42 cellular contexts compared by ENCODE assay signal in the genomic region with DNA sequence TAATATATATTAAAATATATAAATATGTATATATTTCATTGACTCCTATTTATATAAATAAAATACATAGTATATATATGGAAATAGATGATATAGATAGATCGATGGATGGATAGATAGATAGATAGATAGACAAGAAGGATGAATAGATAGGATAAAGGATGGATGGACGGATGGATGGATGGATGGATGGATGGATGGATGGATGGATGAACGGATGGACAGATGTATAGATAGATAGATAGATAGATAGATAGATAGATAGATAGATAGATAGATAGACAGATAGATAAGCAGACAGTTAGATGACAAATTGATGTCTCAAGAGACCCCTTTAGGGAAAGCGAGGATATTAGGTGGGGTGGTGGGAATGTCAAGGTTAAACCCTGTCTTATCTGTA. TPM values are rescaled to one million over a fixed set of nuclear protein-coding genes. Genes with fewer than 3 reads are reported as not detected.
"Had no signal": no experiment of that assay in that cellular context is flagged by ENCODE, and none has a peak within 500 bp of the region (broad histone marks: within the 10 kb centered on the region; RNA-seq: fewer than 3 reads in every experiment).

No MANE protein-coding gene starts in this region.

- H3K27ac Mint-ChIP-seq: activated naive CD4-positive, alpha-beta T cell treated with anti-CD3 and anti-CD28 coated beads for 36 hours; activated naive CD4-positive, alpha-beta T cell treated with anti-CD3 and anti-CD28 coated beads, Interleukin-2, amount 10 ng/mL, durations not matched to agents 7 days and 5 days; activated naive CD4-positive, alpha-beta T cell treated with anti-CD3 and anti-CD28 coated beads, Interleukin-2, amount 50 U/mL, for 24 hours; activated naive CD4-positive, alpha-beta T cell treated with anti-CD3 and anti-CD28 coated beads, Interleukin-2, amount 50 U/mL, for 72 hours; activated naive CD8-positive, alpha-beta T cell; activated naive CD8-positive, alpha-beta T cell treated with anti-CD3 and anti-CD28 coated beads for 36 hours; activated naive CD8-positive, alpha-beta T cell treated with anti-CD3 and anti-CD28 coated beads, Interleukin-2, amount 10 ng/mL, durations not matched to agents 7 days and 5 days; activated naive CD8-positive, alpha-beta T cell treated with anti-CD3 and anti-CD28 coated beads, Interleukin-2, amount 50 U/mL, for 24 hours; activated T-cell treated with anti-CD3 and anti-CD28 coated beads, Interleukin-2, amount 50 U/mL, for 72 hours; activated T-helper 1 cell treated with anti-CD3 and anti-CD28 coated beads, Interleukin-12 subunit alpha, Interleukin-12 subunit beta, Interleukin-2, Interleukin-4 antibody, amounts not matched to agents 30 ng/mL and 10 ng/mL and 1 ng/mL, durations not matched to agents 14 hours and 24 hours and 36 hours; activated T-helper 17 cell treated with anti-CD3 and anti-CD28 coated beads, Interleukin-2, amount 50 U/mL, for 72 hours; activated T-helper 2 cell treated with anti-CD3 and anti-CD28 coated beads, Interferon-gamma antibody, Interleukin-2, Interleukin-4, amounts not matched to agents 10 μg/mL and 5 μg/mL and 100 μg/mL, durations not matched to agents 14 hours and 24 hours and 36 hours; brain had no signal

- H3K4me3 ChIP-seq: adrenal gland, ascending aorta, body of pancreas, breast epithelium, cardiac muscle cell had no signal

- H3K9me3 Mint-ChIP-seq: activated naive CD4-positive, alpha-beta T cell treated with anti-CD3 and anti-CD28 coated beads, Interleukin-2, amount 50 U/mL, for 24 hours; central memory CD8-positive, alpha-beta T cell had no signal

- DNase-seq: activated effector memory CD4-positive, alpha-beta T cell treated with anti-CD3 and anti-CD28 coated beads, Interleukin-2, amount 50 U/mL, for 16 hours; activated effector memory CD4-positive, alpha-beta T cell treated with Interleukin-2 at 50 U/mL for 16 hours; activated gamma-delta T cell; activated gamma-delta T cell treated with Interleukin-2 at 50 U/mL for 16 hours; activated naive CD4-positive, alpha-beta T cell; activated naive CD4-positive, alpha-beta T cell treated with anti-CD3 and anti-CD28 coated beads for 36 hours; activated naive CD4-positive, alpha-beta T cell treated with anti-CD3 and anti-CD28 coated beads, Interleukin-2, amount 10 ng/mL, durations not matched to agents 7 days and 5 days; activated naive CD4-positive, alpha-beta T cell treated with anti-CD3 and anti-CD28 coated beads, Interleukin-2, amount 50 U/mL, for 16 hours; activated naive CD4-positive, alpha-beta T cell treated with Interleukin-2 at 50 U/mL for 16 hours; activated naive CD8-positive, alpha-beta T cell treated with anti-CD3 and anti-CD28 coated beads for 36 hours; activated naive CD8-positive, alpha-beta T cell treated with anti-CD3 and anti-CD28 coated beads, Interleukin-2, amount 10 ng/mL, durations not matched to agents 7 days and 5 days; activated naive CD8-positive, alpha-beta T cell treated with anti-CD3 and anti-CD28 coated beads, Interleukin-2, amount 50 U/mL, for 24 hours; activated T-cell treated with anti-CD3 and anti-CD28 coated beads, Interleukin-2, amount 50 U/mL, for 4 hours; activated T-cell treated with anti-CD3 and anti-CD28 coated beads, Interleukin-2, amount 50 U/mL, for 48 hours; activated T-cell treated with anti-CD3 and anti-CD28 coated beads, Interleukin-2, amount 50 U/mL, for 72 hours; adrenal gland; amniotic stem cell; amygdala; anterior cingulate cortex; aorta; body of pancreas; brain microvascular endothelial cell; caudate nucleus; central memory CD4-positive, alpha-beta T cell; cerebellar nuclear complex had no signal

- H3K9me3 ChIP-seq: body of pancreas had no signal

- H3K4me1 ChIP-seq: adrenal gland, ascending aorta, body of pancreas, breast epithelium had no signal

- H3K27ac ChIP-seq: adrenal gland, ascending aorta, body of pancreas, brain microvascular endothelial cell, breast epithelium, cardiac muscle cell had no signal

- H3K4me1 Mint-ChIP-seq: activated naive CD4-positive, alpha-beta T cell treated with anti-CD3 and anti-CD28 coated beads, Interleukin-2, amount 10 ng/mL, durations not matched to agents 7 days and 5 days; activated naive CD4-positive, alpha-beta T cell treated with anti-CD3 and anti-CD28 coated beads, Interleukin-2, amount 50 U/mL, for 24 hours; activated naive CD8-positive, alpha-beta T cell treated with anti-CD3 and anti-CD28 coated beads for 36 hours; activated naive CD8-positive, alpha-beta T cell treated with anti-CD3 and anti-CD28 coated beads, Interleukin-2, amount 10 ng/mL, durations not matched to agents 7 days and 5 days; activated naive CD8-positive, alpha-beta T cell treated with anti-CD3 and anti-CD28 coated beads, Interleukin-2, amount 50 U/mL, for 24 hours; activated T-helper 17 cell treated with anti-CD3 and anti-CD28 coated beads, Interleukin-2, amount 50 U/mL, for 72 hours; brain; central memory CD8-positive, alpha-beta T cell had no signal

- H3K36me3 ChIP-seq: adrenal gland, brain microvascular endothelial cell, breast epithelium, cardiac muscle cell had no signal

- H3K27me3 ChIP-seq: ascending aorta, body of pancreas, brain microvascular endothelial cell, cardiac muscle cell had no signal

- ATAC-seq: activated naive CD4-positive, alpha-beta T cell treated with anti-CD3 and anti-CD28 coated beads, Interleukin-2, amount 50 U/mL, for 72 hours; activated naive CD8-positive, alpha-beta T cell treated with anti-CD3 and anti-CD28 coated beads, Interleukin-2, amount 50 U/mL, for 24 hours; activated T-cell treated with anti-CD3 and anti-CD28 coated beads, Interleukin-2, amount 50 U/mL, for 4 hours; activated T-cell treated with anti-CD3 and anti-CD28 coated beads, Interleukin-2, amount 50 U/mL, for 72 hours; activated T-helper 17 cell treated with anti-CD3 and anti-CD28 coated beads, Interleukin-2, amount 50 U/mL, for 72 hours; body of pancreas had no signal

- H3K36me3 Mint-ChIP-seq: activated naive CD8-positive, alpha-beta T cell; activated naive CD8-positive, alpha-beta T cell treated with anti-CD3 and anti-CD28 coated beads for 36 hours; activated naive CD8-positive, alpha-beta T cell treated with anti-CD3 and anti-CD28 coated beads, Interleukin-2, amount 10 ng/mL, durations not matched to agents 7 days and 5 days; brain had no signal

- H3K4me3 Mint-ChIP-seq: activated naive CD4-positive, alpha-beta T cell treated with anti-CD3 and anti-CD28 coated beads for 36 hours; activated naive CD4-positive, alpha-beta T cell treated with anti-CD3 and anti-CD28 coated beads, Interleukin-2, amount 10 ng/mL, durations not matched to agents 7 days and 5 days; activated naive CD4-positive, alpha-beta T cell treated with anti-CD3 and anti-CD28 coated beads, Interleukin-2, amount 50 U/mL, for 24 hours; activated naive CD8-positive, alpha-beta T cell; activated naive CD8-positive, alpha-beta T cell treated with anti-CD3 and anti-CD28 coated beads for 36 hours; activated naive CD8-positive, alpha-beta T cell treated with anti-CD3 and anti-CD28 coated beads, Interleukin-2, amount 10 ng/mL, durations not matched to agents 7 days and 5 days; activated naive CD8-positive, alpha-beta T cell treated with anti-CD3 and anti-CD28 coated beads, Interleukin-2, amount 50 U/mL, for 24 hours; activated T-cell treated with anti-CD3 and anti-CD28 coated beads, Interleukin-2, amount 50 U/mL, for 4 hours; activated T-cell treated with anti-CD3 and anti-CD28 coated beads, Interleukin-2, amount 50 U/mL, for 72 hours; activated T-helper 1 cell treated with anti-CD3 and anti-CD28 coated beads, Interleukin-12 subunit alpha, Interleukin-12 subunit beta, Interleukin-2, Interleukin-4 antibody, amounts not matched to agents 30 ng/mL and 10 ng/mL and 1 ng/mL, durations not matched to agents 14 hours and 24 hours and 36 hours; activated T-helper 17 cell treated with anti-CD3 and anti-CD28 coated beads, Interleukin-2, amount 50 U/mL, for 72 hours; brain; central memory CD8-positive, alpha-beta T cell had no signal

- FAIRE-seq: astrocyte, bronchial epithelial cell had no signal

RNA-seq across cellular contexts. Expression of a gene that starts 15.1 kb away (rescaled TPM):
- total RNA-seq: activated naive CD4-positive, alpha-beta T cell treated with anti-CD3 and anti-CD28 coated beads for 36 hours; activated naive CD4-positive, alpha-beta T cell treated with anti-CD3 and anti-CD28 coated beads, Interleukin-2, amount 50 U/mL, for 72 hours; activated naive CD8-positive, alpha-beta T cell treated with anti-CD3 and anti-CD28 coated beads for 36 hours; activated naive CD8-positive, alpha-beta T cell treated with anti-CD3 and anti-CD28 coated beads, Interleukin-2, amount 10 ng/mL, durations not matched to agents 7 days and 5 days; activated T-cell treated with anti-CD3 and anti-CD28 coated beads, Interleukin-2, amount 50 U/mL, for 72 hours; activated T-helper 1 cell treated with anti-CD3 and anti-CD28 coated beads, Interleukin-12 subunit alpha, Interleukin-12 subunit beta, Interleukin-2, Interleukin-4 antibody, amounts not matched to agents 30 ng/mL and 10 ng/mL and 1 ng/mL, durations not matched to agents 14 hours and 24 hours and 36 hours; activated T-helper 17 cell treated with anti-CD3 and anti-CD28 coated beads, Interleukin-2, amount 50 U/mL, for 72 hours; activated T-helper 2 cell treated with anti-CD3 and anti-CD28 coated beads, Interferon-gamma antibody, Interleukin-2, Interleukin-4, amounts not matched to agents 10 μg/mL and 5 μg/mL and 100 μg/mL, durations not matched to agents 14 hours and 24 hours and 36 hours; astrocyte; cardiac muscle cell; cerebellum; chondrocyte had no signal
- polyA plus RNA-seq: cardiac muscle cell had no signal

RNA-seq across cellular contexts. Expression of a gene that starts 21.4 kb away (rescaled TPM):
- total RNA-seq: activated T-cell treated with anti-CD3 and anti-CD28 coated beads, Interleukin-2, amount 50 U/mL, for 4 hours; activated T-helper 1 cell treated with anti-CD3 and anti-CD28 coated beads, Interleukin-12 subunit alpha, Interleukin-12 subunit beta, Interleukin-2, Interleukin-4 antibody, amounts not matched to agents 30 ng/mL and 10 ng/mL and 1 ng/mL, durations not matched to agents 14 hours and 24 hours and 36 hours; activated T-helper 17 cell treated with anti-CD3 and anti-CD28 coated beads, Interleukin-2, amount 50 U/mL, for 72 hours; activated T-helper 2 cell treated with anti-CD3 and anti-CD28 coated beads, Interferon-gamma antibody, Interleukin-2, Interleukin-4, amounts not matched to agents 10 μg/mL and 5 μg/mL and 100 μg/mL, durations not matched to agents 14 hours and 24 hours and 36 hours; adrenal gland; aorta; astrocyte; body of pancreas; cardiac muscle cell; cardiac septum; cerebellum; chondrocyte had no signal
- polyA plus RNA-seq: adrenal gland, cardiac muscle cell had no signal

RNA-seq across cellular contexts. Expression of a gene that starts 29.6 kb away (rescaled TPM):
- total RNA-seq: activated naive CD4-positive, alpha-beta T cell treated with anti-CD3 and anti-CD28 coated beads for 36 hours; activated naive CD4-positive, alpha-beta T cell treated with anti-CD3 and anti-CD28 coated beads, Interleukin-2, amount 50 U/mL, for 72 hours; activated naive CD8-positive, alpha-beta T cell treated with anti-CD3 and anti-CD28 coated beads for 36 hours; activated naive CD8-positive, alpha-beta T cell treated with anti-CD3 and anti-CD28 coated beads, Interleukin-2, amount 10 ng/mL, durations not matched to agents 7 days and 5 days; activated T-cell treated with anti-CD3 and anti-CD28 coated beads, Interleukin-2, amount 50 U/mL, for 4 hours; activated T-cell treated with anti-CD3 and anti-CD28 coated beads, Interleukin-2, amount 50 U/mL, for 72 hours; activated T-helper 1 cell treated with anti-CD3 and anti-CD28 coated beads, Interleukin-12 subunit alpha, Interleukin-12 subunit beta, Interleukin-2, Interleukin-4 antibody, amounts not matched to agents 30 ng/mL and 10 ng/mL and 1 ng/mL, durations not matched to agents 14 hours and 24 hours and 36 hours; activated T-helper 17 cell treated with anti-CD3 and anti-CD28 coated beads, Interleukin-2, amount 50 U/mL, for 72 hours; activated T-helper 2 cell treated with anti-CD3 and anti-CD28 coated beads, Interferon-gamma antibody, Interleukin-2, Interleukin-4, amounts not matched to agents 10 μg/mL and 5 μg/mL and 100 μg/mL, durations not matched to agents 14 hours and 24 hours and 36 hours; adrenal gland; aorta; ascending aorta; astrocyte; body of pancreas; breast epithelium; bronchial epithelial cell; cardiac muscle cell; cardiac septum; cerebellum; chondrocyte had no signal
- polyA plus RNA-seq: adipose tissue, adrenal gland, aorta, cardiac muscle cell had no signal
